3 cellular contexts compared by ENCODE assay signal in the genomic region with DNA sequence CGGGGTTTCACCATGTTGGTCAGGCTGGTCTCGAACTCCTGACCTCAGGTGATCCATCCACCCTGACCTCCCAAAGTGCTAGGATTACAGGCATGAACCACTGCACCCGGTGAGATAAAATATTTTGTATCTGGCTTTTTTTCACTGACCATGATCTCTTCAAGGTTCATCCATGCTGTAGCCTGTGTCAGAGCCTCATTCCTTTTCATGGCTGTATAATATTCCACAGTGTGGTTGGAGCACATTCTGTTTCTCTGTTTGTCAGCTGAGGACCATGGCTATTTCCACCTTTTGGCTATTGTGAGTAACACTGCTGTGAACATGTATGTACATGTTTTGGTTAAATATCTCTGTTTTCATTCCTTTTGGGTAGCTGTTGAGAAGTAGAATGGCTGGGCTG.
TF ChIP-seq lines count a peak whose summit lies in the region.

No MANE protein-coding gene starts in this region.

TF ChIP-seq in HEK293, 187 proteins besides CTCF, POLR2A, EP300 and RAD21:
- TF ChIP-seq OSR2 (tag by site-specific recombination; IDR thresholded peaks at IDR 0.05) (no peak), ZNF146 (tag by site-specific recombination; IDR thresholded peaks at IDR 0.05) (peak; percentile 56; the same call in 1 of the 2 replicates)

TF ChIP-seq in K562, 482 proteins besides CTCF, POLR2A, EP300 and RAD21:
- TF ChIP-seq ZC3H11A (IDR thresholded peaks at IDR 0.05; ENCODE audit: low read depth, low read length) (no peak), RBM25 (IDR thresholded peaks at IDR 0.05; ENCODE audit: low read depth, low read length, severe bottlenecking) (peak; percentile 26), ZNF146 (CRISPR knock-in tag; IDR thresholded peaks at IDR 0.05; ENCODE audit: unreplicated experiment) (peak; percentile 59)
- TF ChIP-seq, protein P1, sequence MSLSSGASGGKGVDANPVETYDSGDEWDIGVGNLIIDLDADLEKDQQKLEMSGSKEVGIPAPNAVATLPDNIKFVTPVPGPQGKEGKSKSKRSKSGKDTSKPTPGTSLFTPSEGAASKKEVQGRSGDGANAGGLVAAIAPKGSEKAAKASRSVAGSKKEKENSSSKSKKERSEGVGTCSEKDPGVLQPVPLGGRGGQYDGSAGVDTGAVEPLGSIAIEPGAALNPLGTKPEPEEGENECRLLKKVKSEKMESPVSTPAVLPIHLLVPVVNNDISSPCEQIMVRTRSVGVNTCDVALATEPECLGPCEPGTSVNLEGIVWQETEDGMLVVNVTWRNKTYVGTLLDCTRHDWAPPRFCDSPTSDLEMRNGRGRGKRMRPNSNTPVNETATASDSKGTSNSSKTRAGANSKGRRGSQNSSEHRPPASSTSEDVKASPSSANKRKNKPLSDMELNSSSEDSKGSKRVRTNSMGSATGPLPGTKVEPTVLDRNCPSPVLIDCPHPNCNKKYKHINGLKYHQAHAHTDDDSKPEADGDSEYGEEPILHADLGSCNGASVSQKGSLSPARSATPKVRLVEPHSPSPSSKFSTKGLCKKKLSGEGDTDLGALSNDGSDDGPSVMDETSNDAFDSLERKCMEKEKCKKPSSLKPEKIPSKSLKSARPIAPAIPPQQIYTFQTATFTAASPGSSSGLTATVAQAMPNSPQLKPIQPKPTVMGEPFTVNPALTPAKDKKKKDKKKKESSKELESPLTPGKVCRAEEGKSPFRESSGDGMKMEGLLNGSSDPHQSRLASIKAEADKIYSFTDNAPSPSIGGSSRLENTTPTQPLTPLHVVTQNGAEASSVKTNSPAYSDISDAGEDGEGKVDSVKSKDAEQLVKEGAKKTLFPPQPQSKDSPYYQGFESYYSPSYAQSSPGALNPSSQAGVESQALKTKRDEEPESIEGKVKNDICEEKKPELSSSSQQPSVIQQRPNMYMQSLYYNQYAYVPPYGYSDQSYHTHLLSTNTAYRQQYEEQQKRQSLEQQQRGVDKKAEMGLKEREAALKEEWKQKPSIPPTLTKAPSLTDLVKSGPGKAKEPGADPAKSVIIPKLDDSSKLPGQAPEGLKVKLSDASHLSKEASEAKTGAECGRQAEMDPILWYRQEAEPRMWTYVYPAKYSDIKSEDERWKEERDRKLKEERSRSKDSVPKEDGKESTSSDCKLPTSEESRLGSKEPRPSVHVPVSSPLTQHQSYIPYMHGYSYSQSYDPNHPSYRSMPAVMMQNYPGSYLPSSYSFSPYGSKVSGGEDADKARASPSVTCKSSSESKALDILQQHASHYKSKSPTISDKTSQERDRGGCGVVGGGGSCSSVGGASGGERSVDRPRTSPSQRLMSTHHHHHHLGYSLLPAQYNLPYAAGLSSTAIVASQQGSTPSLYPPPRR (CRISPR knock-in tag; IDR thresholded peaks at IDR 0.05; ENCODE audit: borderline replicate concordance): no peak
- TF ChIP-seq, protein P2, sequence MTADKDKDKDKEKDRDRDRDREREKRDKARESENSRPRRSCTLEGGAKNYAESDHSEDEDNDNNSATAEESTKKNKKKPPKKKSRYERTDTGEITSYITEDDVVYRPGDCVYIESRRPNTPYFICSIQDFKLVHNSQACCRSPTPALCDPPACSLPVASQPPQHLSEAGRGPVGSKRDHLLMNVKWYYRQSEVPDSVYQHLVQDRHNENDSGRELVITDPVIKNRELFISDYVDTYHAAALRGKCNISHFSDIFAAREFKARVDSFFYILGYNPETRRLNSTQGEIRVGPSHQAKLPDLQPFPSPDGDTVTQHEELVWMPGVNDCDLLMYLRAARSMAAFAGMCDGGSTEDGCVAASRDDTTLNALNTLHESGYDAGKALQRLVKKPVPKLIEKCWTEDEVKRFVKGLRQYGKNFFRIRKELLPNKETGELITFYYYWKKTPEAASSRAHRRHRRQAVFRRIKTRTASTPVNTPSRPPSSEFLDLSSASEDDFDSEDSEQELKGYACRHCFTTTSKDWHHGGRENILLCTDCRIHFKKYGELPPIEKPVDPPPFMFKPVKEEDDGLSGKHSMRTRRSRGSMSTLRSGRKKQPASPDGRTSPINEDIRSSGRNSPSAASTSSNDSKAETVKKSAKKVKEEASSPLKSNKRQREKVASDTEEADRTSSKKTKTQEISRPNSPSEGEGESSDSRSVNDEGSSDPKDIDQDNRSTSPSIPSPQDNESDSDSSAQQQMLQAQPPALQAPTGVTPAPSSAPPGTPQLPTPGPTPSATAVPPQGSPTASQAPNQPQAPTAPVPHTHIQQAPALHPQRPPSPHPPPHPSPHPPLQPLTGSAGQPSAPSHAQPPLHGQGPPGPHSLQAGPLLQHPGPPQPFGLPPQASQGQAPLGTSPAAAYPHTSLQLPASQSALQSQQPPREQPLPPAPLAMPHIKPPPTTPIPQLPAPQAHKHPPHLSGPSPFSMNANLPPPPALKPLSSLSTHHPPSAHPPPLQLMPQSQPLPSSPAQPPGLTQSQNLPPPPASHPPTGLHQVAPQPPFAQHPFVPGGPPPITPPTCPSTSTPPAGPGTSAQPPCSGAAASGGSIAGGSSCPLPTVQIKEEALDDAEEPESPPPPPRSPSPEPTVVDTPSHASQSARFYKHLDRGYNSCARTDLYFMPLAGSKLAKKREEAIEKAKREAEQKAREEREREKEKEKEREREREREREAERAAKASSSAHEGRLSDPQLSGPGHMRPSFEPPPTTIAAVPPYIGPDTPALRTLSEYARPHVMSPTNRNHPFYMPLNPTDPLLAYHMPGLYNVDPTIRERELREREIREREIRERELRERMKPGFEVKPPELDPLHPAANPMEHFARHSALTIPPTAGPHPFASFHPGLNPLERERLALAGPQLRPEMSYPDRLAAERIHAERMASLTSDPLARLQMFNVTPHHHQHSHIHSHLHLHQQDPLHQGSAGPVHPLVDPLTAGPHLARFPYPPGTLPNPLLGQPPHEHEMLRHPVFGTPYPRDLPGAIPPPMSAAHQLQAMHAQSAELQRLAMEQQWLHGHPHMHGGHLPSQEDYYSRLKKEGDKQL (CRISPR knock-in tag; IDR thresholded peaks at IDR 0.05; ENCODE audit: borderline replicate concordance): no peak
- TF ChIP-seq, protein P3, sequence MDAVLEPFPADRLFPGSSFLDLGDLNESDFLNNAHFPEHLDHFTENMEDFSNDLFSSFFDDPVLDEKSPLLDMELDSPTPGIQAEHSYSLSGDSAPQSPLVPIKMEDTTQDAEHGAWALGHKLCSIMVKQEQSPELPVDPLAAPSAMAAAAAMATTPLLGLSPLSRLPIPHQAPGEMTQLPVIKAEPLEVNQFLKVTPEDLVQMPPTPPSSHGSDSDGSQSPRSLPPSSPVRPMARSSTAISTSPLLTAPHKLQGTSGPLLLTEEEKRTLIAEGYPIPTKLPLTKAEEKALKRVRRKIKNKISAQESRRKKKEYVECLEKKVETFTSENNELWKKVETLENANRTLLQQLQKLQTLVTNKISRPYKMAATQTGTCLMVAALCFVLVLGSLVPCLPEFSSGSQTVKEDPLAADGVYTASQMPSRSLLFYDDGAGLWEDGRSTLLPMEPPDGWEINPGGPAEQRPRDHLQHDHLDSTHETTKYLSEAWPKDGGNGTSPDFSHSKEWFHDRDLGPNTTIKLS (IDR thresholded peaks at IDR 0.05; ENCODE audit: borderline replicate concordance, low read depth): no peak

TF ChIP-seq in H1, 55 proteins besides CTCF, POLR2A, EP300 and RAD21:
- TF ChIP-seq, protein P4, sequence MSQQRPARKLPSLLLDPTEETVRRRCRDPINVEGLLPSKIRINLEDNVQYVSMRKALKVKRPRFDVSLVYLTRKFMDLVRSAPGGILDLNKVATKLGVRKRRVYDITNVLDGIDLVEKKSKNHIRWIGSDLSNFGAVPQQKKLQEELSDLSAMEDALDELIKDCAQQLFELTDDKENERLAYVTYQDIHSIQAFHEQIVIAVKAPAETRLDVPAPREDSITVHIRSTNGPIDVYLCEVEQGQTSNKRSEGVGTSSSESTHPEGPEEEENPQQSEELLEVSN (IDR thresholded peaks at IDR 0.05): no peak
- TF ChIP-seq NRF1 (IDR thresholded peaks at IDR 0.05; ENCODE audit: low read depth, low read length) (no peak), CBX8 (IDR thresholded peaks at IDR 0.05; ENCODE audit: borderline replicate concordance, low read depth, low read length) (no peak), EGR1 (IDR thresholded peaks at IDR 0.05; ENCODE audit: borderline replicate concordance, low read depth, low read length) (no peak), KDM5A (IDR thresholded peaks at IDR 0.05; ENCODE audit: low read length) (no peak), CREB1 (IDR thresholded peaks at IDR 0.05) (no peak)
- TF ChIP-seq, protein P5, sequence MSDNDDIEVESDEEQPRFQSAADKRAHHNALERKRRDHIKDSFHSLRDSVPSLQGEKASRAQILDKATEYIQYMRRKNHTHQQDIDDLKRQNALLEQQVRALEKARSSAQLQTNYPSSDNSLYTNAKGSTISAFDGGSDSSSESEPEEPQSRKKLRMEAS (IDR thresholded peaks at IDR 0.05): no peak
TF ChIP-seq in H1: peak in this region for 0.
